ENCODE assay signal across 7 cellular contexts in genomic region chr17:48945261-48945651, GRCh38. TPM values are rescaled to one million over a fixed set of nuclear protein-coding genes. Genes with fewer than 3 reads are reported as not detected.
DNase-seq lines count a peak whose midpoint lies in the region; TF ChIP-seq lines count a peak whose summit lies in the region.
"Not testable (repeated sequence)": the region's sequence is repeated elsewhere in the genome, so short reads cannot be mapped to it uniquely, and the experiment has no call there.
"Had no signal": no experiment of that assay in that cellular context is flagged by ENCODE, and none has a peak within 500 bp of the region (broad histone marks: within the 10 kb centered on the region; RNA-seq: fewer than 3 reads in every experiment).

No MANE protein-coding gene starts in this region.

- peak overlapping the region; percentile 99 for H3K4me3 ChIP-seq in CD8-positive, alpha-beta memory T cell (ENCODE audit: low read length)
- peak overlapping the region; percentile 67 for H3K4me3 ChIP-seq in PC-9
- H3K4me3 ChIP-seq in adipocyte (ENCODE audit: low read length): peak overlapping the region; percentile 87
- H3K4me3 ChIP-seq in fibroblast of lung (replicated peaks in 1 of 4; ENCODE audit: control extremely low read depth in 1 of 4, insufficient read depth in 1 of 4, low read depth in 3 of 4, low read length in 4 of 4): peak overlapping the region; percentile 56 to 99 (median 84)
- peak overlapping the region; percentile 64 for H3K4me3 ChIP-seq in mucosa of stomach (ENCODE audit: low read length)

- H3K9me3 Mint-ChIP-seq in CD8-positive, alpha-beta memory T cell; stimulated activated naive CD8-positive, alpha-beta T cell treated with anti-CD3 and anti-CD28 coated beads, Interleukin-15, Interleukin-2, amounts not matched to agents 100 ng/mL and 50 ng/mL, for 24 hours: not testable (repeated sequence)

- H3K9ac ChIP-seq in adipocyte (ENCODE audit: low read length): peak overlapping the region; percentile 92
- H3K9ac ChIP-seq in fibroblast of lung (ENCODE audit: insufficient read depth, low read length): peak overlapping the region; percentile 88
- H3K9ac ChIP-seq in mucosa of stomach (ENCODE audit: low read length): peak overlapping the region; percentile 94

- H3K4me2 ChIP-seq in PC-9 (peak overlapping the region; percentile 97), fibroblast of lung (ENCODE audit: extremely low read depth, insufficient read depth, low read length) (peak overlapping the region; percentile 96)

- peaks cover 18% of the 10 kb centered on the region; the same call in 1 of the 2 replicates for H3F3A ChIP-seq in PC-9 (ENCODE audit: insufficient read depth, low read depth)

- not testable (repeated sequence) for H3K9me3 ChIP-seq in CD8-positive, alpha-beta memory T cell (ENCODE audit: low read length); PC-9 (ENCODE audit: insufficient read depth, low read depth); adipocyte (ENCODE audit: control insufficient read depth, low read length); fibroblast of lung (ENCODE audit: control insufficient read depth, insufficient read depth, low read depth, low read length); mucosa of stomach (ENCODE audit: control insufficient read depth, low read length)

- H4K20me1 ChIP-seq in PC-9 (ENCODE audit: insufficient read depth); fibroblast of lung (ENCODE audit: control insufficient read depth, extremely low read depth, insufficient read depth, low read length): not testable (repeated sequence)

- H2AFZ ChIP-seq in PC-9: peak overlapping the region; percentile 99
- H2AFZ ChIP-seq in fibroblast of lung (ENCODE audit: low read length): peak overlapping the region; percentile 97

- intact Hi-C loops in PC-9 (cut with micrococcal nuclease; ENCODE audit: unreplicated experiment): loop anchor here (2.0 kb wide), 1 partner anchor 52 kb away; the partner anchor contains the start of gene ATP5MC1

- not testable (repeated sequence) for H3K9me2 ChIP-seq in PC-9 (ENCODE audit: insufficient read depth)

- H3K27me3 Mint-ChIP-seq in CD8-positive, alpha-beta memory T cell; stimulated activated naive CD8-positive, alpha-beta T cell treated with anti-CD3 and anti-CD28 coated beads, Interleukin-15, Interleukin-2, amounts not matched to agents 100 ng/mL and 50 ng/mL, for 24 hours: not testable (repeated sequence)

- peak overlapping the region; percentile 96 for H3K27ac ChIP-seq in CD8-positive, alpha-beta memory T cell (ENCODE audit: low read depth, low read length)
- H3K27ac ChIP-seq in PC-9 (peak overlapping the region; percentile 86), fibroblast of lung (ENCODE audit: insufficient read depth, low read length) (peak overlapping the region; percentile 96)

- POLR2A ChIA-PET in CD8-positive, alpha-beta memory T cell (lab: Charles Lee): interaction anchor here (0.9 to 2.1 kb wide), 4 partner anchors 12 to 53 kb away, joined by 3 to 14 read pairs (median 8); partner anchors contain the start of genes ATP5MC1, IGF2BP1 and UBE2Z
- POLR2A ChIA-PET in PC-9 (lab: Charles Lee; ENCODE audit: unreplicated experiment): interaction anchor here (0.6 to 1.4 kb wide), 2 partner anchors 53 to 1757 kb away, joined by 14 read pairs; partner anchors contain the start of gene ATP5MC1

- TF ChIP-seq CTCF in PC-9 (conservative IDR thresholded peaks at IDR 0.05); fibroblast of lung (conservative IDR thresholded peaks at IDR 0.05 in 1 of 2, IDR thresholded peaks at IDR 0.05 in 1 of 2; ENCODE audit: low read depth in 1 of 2, low read length in 2 of 2): not testable (repeated sequence)

- H3K27ac Mint-ChIP-seq in CD8-positive, alpha-beta memory T cell: peak overlapping the region; percentile 90 to 100 (median 97)
- H3K27ac Mint-ChIP-seq in stimulated activated naive CD8-positive, alpha-beta T cell treated with anti-CD3 and anti-CD28 coated beads, Interleukin-15, Interleukin-2, amounts not matched to agents 100 ng/mL and 50 ng/mL, for 24 hours: peak overlapping the region; percentile 93

- CTCF ChIA-PET in CD8-positive, alpha-beta memory T cell (lab: Charles Lee): interaction anchor here (1.2 kb wide), 1 partner anchor 53 kb away, joined by 4 read pairs; the partner anchor contains the start of gene ATP5MC1
- CTCF ChIA-PET in PC-9 (lab: Charles Lee): interaction anchor here (0.7 kb wide), 1 partner anchor 53 kb away, joined by 4 read pairs; the partner anchor contains the start of gene ATP5MC1

- H3K79me2 ChIP-seq in PC-9 (ENCODE audit: low read depth): peaks cover 28% of the 10 kb centered on the region
- peaks cover 15% of the 10 kb centered on the region for H3K79me2 ChIP-seq in fibroblast of lung (ENCODE audit: control insufficient read depth, insufficient read depth, low read length)

- not testable (repeated sequence) for H3K36me3 ChIP-seq in CD8-positive, alpha-beta memory T cell (ENCODE audit: insufficient read depth, low read length); PC-9 (ENCODE audit: low read depth); fibroblast of lung (ENCODE audit: control insufficient read depth, insufficient read depth, low read length); mucosa of stomach (ENCODE audit: control insufficient read depth, insufficient read depth, low read length)
- peaks cover 18% of the 10 kb centered on the region for H3K36me3 ChIP-seq in adipocyte (ENCODE audit: control insufficient read depth, insufficient read depth, low read length, severe bottlenecking)

- BruUV-seq in PC-9 (replicated peaks; lab: Mats Ljungman, UMichigan): not testable (repeated sequence)

- H3K4me3 Mint-ChIP-seq in CD8-positive, alpha-beta memory T cell: peak overlapping the region; percentile 92 to 97 (median 96)
- peak overlapping the region; percentile 99 for H3K4me3 Mint-ChIP-seq in stimulated activated naive CD8-positive, alpha-beta T cell treated with anti-CD3 and anti-CD28 coated beads, Interleukin-15, Interleukin-2, amounts not matched to agents 100 ng/mL and 50 ng/mL, for 24 hours

- peaks cover 0 to 25% (median 1%) of the 10 kb centered on the region in 3 donors for H3K36me3 Mint-ChIP-seq in CD8-positive, alpha-beta memory T cell
- H3K36me3 Mint-ChIP-seq in stimulated activated naive CD8-positive, alpha-beta T cell treated with anti-CD3 and anti-CD28 coated beads, Interleukin-15, Interleukin-2, amounts not matched to agents 100 ng/mL and 50 ng/mL, for 24 hours (ENCODE audit: low read depth): peaks cover 14% of the 10 kb centered on the region

- DNase-seq in CD8-positive, alpha-beta memory T cell; PC-9; adipocyte (ENCODE audit: low read depth); fibroblast of lung (ENCODE audit: low read depth in 2 of 2): not testable (repeated sequence)

- peaks cover 17% of the 10 kb centered on the region for H3K4me1 ChIP-seq in CD8-positive, alpha-beta memory T cell (ENCODE audit: insufficient read depth, low read length)
- H3K4me1 ChIP-seq in PC-9 (replicated peaks; ENCODE audit: insufficient read depth) (peaks cover 11% of the 10 kb centered on the region), adipocyte (ENCODE audit: control insufficient read depth, insufficient read depth, low read length) (peaks cover 20% of the 10 kb centered on the region)
- H3K4me1 ChIP-seq in fibroblast of lung (ENCODE audit: control insufficient read depth, extremely low read depth, insufficient read depth, low read length); mucosa of stomach (ENCODE audit: control insufficient read depth, insufficient read depth, low read length): not testable (repeated sequence)

- not testable (repeated sequence) for H3K27me3 ChIP-seq in CD8-positive, alpha-beta memory T cell (ENCODE audit: insufficient read depth, low read length, poor library complexity, severe bottlenecking); PC-9 (ENCODE audit: insufficient read depth, low read depth); adipocyte (replicated peaks; ENCODE audit: control insufficient read depth, insufficient read depth, low read length); fibroblast of lung (ENCODE audit: control insufficient read depth, insufficient read depth, low read length); mucosa of stomach (ENCODE audit: control insufficient read depth, insufficient read depth, low read length)

- peaks cover 14 to 28% (median 25%) of the 10 kb centered on the region in 3 donors for H3K4me1 Mint-ChIP-seq in CD8-positive, alpha-beta memory T cell
- peaks cover 15% of the 10 kb centered on the region for H3K4me1 Mint-ChIP-seq in stimulated activated naive CD8-positive, alpha-beta T cell treated with anti-CD3 and anti-CD28 coated beads, Interleukin-15, Interleukin-2, amounts not matched to agents 100 ng/mL and 50 ng/mL, for 24 hours (ENCODE audit: low read depth)

RNA-seq across cellular contexts. Expression of gene SNF8, which starts 0.6 kb away (rescaled TPM):
- 100 to 1,000 TPM; 151 to 161 TPM for total RNA-seq in CD8-positive, alpha-beta memory T cell
- polyA plus RNA-seq in CD8-positive, alpha-beta memory T cell: 113 TPM
- total RNA-seq in PC-9 (2021) (103 and 118 TPM in 2 replicates), fibroblast of lung (84.2 and 85.5 TPM in 2 replicates)
- polyA plus RNA-seq in fibroblast of lung: 109 and 139 TPM in 2 replicates
- polyA plus RNA-seq in fibroblast of lung (2012): 125 and 189 TPM in 2 replicates
- polyA minus RNA-seq in fibroblast of lung (ENCODE audit: low replicate concordance): 40.3 and 129 TPM in 2 replicates

RNA-seq across cellular contexts. Expression of gene GIP, which starts 23.1 kb away (rescaled TPM):
- not detected for total RNA-seq in CD8-positive, alpha-beta memory T cell
- polyA plus RNA-seq in CD8-positive, alpha-beta memory T cell: not detected
- total RNA-seq in PC-9 (2021): not detected in 2 replicates
- total RNA-seq in fibroblast of lung: not detected in 2 replicates
- polyA plus RNA-seq in fibroblast of lung: 0.12 TPM in 1 of 2 replicates, not detected in the other
- 0.40 and 0.41 TPM in 2 replicates for polyA plus RNA-seq in fibroblast of lung (2012)
- not detected in 2 replicates for polyA minus RNA-seq in fibroblast of lung (ENCODE audit: low replicate concordance)
- total RNA-seq: left colon had no signal

RNA-seq across cellular contexts. Expression of gene UBE2Z, which starts 37.0 kb away (rescaled TPM):
- total RNA-seq in CD8-positive, alpha-beta memory T cell: 100 to 1,000 TPM; 100 to 103 TPM
- 74.7 TPM for polyA plus RNA-seq in CD8-positive, alpha-beta memory T cell
- 99.4 and 100.0 TPM in 2 replicates for total RNA-seq in PC-9 (2021)
- 46.7 and 55.2 TPM in 2 replicates for total RNA-seq in fibroblast of lung
- 141 and 152 TPM in 2 replicates for polyA plus RNA-seq in fibroblast of lung
- polyA plus RNA-seq in fibroblast of lung (2012): 85.0 and 91.1 TPM in 2 replicates
- polyA minus RNA-seq in fibroblast of lung (ENCODE audit: low replicate concordance): 134 and 140 TPM in 2 replicates

RNA-seq across cellular contexts. Expression of gene IGF2BP1, which starts 51.9 kb away (rescaled TPM):
- under 1 TPM; 0.24 to 0.28 TPM for total RNA-seq in CD8-positive, alpha-beta memory T cell
- not detected for polyA plus RNA-seq in CD8-positive, alpha-beta memory T cell
- 56.5 and 57.4 TPM in 2 replicates for total RNA-seq in PC-9 (2021)
- total RNA-seq in fibroblast of lung: under 0.01 TPM in 2 replicates
- polyA plus RNA-seq in fibroblast of lung: 1.1 and 1.4 TPM in 2 replicates
- 1.6 and 1.9 TPM in 2 replicates for polyA plus RNA-seq in fibroblast of lung (2012)
- polyA minus RNA-seq in fibroblast of lung (ENCODE audit: low replicate concordance): 1.8 and 2.5 TPM in 2 replicates

RNA-seq across cellular contexts. Expression of gene ATP5MC1, which starts 52.7 kb away (rescaled TPM):
- 100 to 1,000 TPM; 131 to 138 TPM for total RNA-seq in CD8-positive, alpha-beta memory T cell
- polyA plus RNA-seq in CD8-positive, alpha-beta memory T cell: 143 TPM
- total RNA-seq in PC-9 (2021) (62.7 and 71.2 TPM in 2 replicates), fibroblast of lung (19.0 and 24.8 TPM in 2 replicates)
- 219 and 309 TPM in 2 replicates for polyA plus RNA-seq in fibroblast of lung
- polyA plus RNA-seq in fibroblast of lung (2012): 203 and 231 TPM in 2 replicates
- polyA minus RNA-seq in fibroblast of lung (ENCODE audit: low replicate concordance): 191 and 192 TPM in 2 replicates
